Comparison of ENCODE assay signal across 9 cellular contexts in genomic region chr2:68366083-68366560, GRCh38. TPM values are rescaled to one million over a fixed set of nuclear protein-coding genes. Genes with fewer than 3 reads are reported as not detected.
DNase-seq lines count a peak whose midpoint lies in the region; ATAC-seq and TF ChIP-seq lines count a peak whose summit lies in the region.
"Had no signal": no experiment of that assay in that cellular context is flagged by ENCODE, and none has a peak within 500 bp of the region (broad histone marks: within the 10 kb centered on the region; RNA-seq: fewer than 3 reads in every experiment).

No MANE protein-coding gene starts in this region.

- DNase-seq in Right ventricle myocardium inferior (ENCODE audit: missing footprints) (no peak), cardiac septum (ENCODE audit: low spot score) (no peak), caudate nucleus (lab: John Stamatoyannopoulos, UW) (no peak), upper lobe of right lung (no peak), NCI-H1436 treated with DMSO at 0.1 percent for 48 hours (lab: John Stamatoyannopoulos, UW) (no peak)
- no peak for DNase-seq in stimulated activated CD8-positive, alpha-beta memory T cell treated with anti-CD3 and anti-CD28 coated beads, Interleukin-4, amount 100 ng/mL, for 48 hours

- H3K4me1 ChIP-seq in upper lobe of right lung = peaks cover 16% of the 10 kb centered on the region

- no peaks in the 10 kb centered on the region for H3K27me3 ChIP-seq in upper lobe of right lung

- TF ChIP-seq CTCF in upper lobe of right lung (IDR thresholded peaks at IDR 0.05) = no peak

- intact Hi-C loops in Right ventricle myocardium inferior (cut with DNase I) = no loop called here
- intact Hi-C loops in cardiac septum (cut with DNase I) = no loop called here
- intact Hi-C loops in upper lobe of right lung (cut with DNase I) = no loop called here

- H3K9me3 ChIP-seq in upper lobe of right lung = no peaks in the 10 kb centered on the region

- H3K4me3 ChIP-seq in upper lobe of right lung = peak overlapping the region; percentile 32

- H3K36me3 ChIP-seq in upper lobe of right lung = no peaks in the 10 kb centered on the region

- ATAC-seq in Right ventricle myocardium inferior (peak; percentile 43), HG03280 (IDR thresholded peaks at IDR 0.05; ENCODE audit: unreplicated experiment) (peak; percentile 43), upper lobe of right lung (peak; percentile 73), GM19395 (IDR thresholded peaks at IDR 0.05; ENCODE audit: unreplicated experiment) (no peak)
- ATAC-seq: activated T-helper 17 cell treated with anti-CD3 and anti-CD28 coated beads, Interleukin-2, amount 50 U/mL, for 72 hours had no signal

- peak overlapping the region; percentile 60 for H3K27ac ChIP-seq in caudate nucleus (ENCODE audit: low read depth, low read length)
- H3K27ac ChIP-seq in upper lobe of right lung = peak overlapping the region; percentile 43

RNA-seq across cellular contexts. Expression of gene PLEK, which starts 1.0 kb away (rescaled TPM):
- 7.2 TPM for total RNA-seq in Right ventricle myocardium inferior
- total RNA-seq in cardiac septum = 3.7 TPM
- 32.9 TPM for total RNA-seq in upper lobe of right lung

RNA-seq across cellular contexts. Expression of gene CNRIP1, which starts 46.4 kb away (rescaled TPM):
- total RNA-seq in Right ventricle myocardium inferior = 12.5 TPM
- 10.1 TPM for total RNA-seq in cardiac septum
- total RNA-seq in upper lobe of right lung = 23.8 TPM
- total RNA-seq: activated T-helper 17 cell treated with anti-CD3 and anti-CD28 coated beads, Interleukin-2, amount 50 U/mL, for 72 hours had no signal
